In genomic region chr10:129962558-129963075, GRCh38 we compare ENCODE assay signal across 1 cellular context.
TF ChIP-seq lines count a peak whose summit lies in the region.

No MANE protein-coding gene starts in this region.

TF ChIP-seq in HepG2, 621 proteins besides CTCF, POLR2A, EP300 and RAD21 (continued from another document):
- TF ChIP-seq ZNF800 (CRISPR knock-in tag; IDR thresholded peaks at IDR 0.05) = peak; percentile 22; the same call in 1 of the 2 replicates
